In genomic region chr12:131357920-131358319, GRCh38 we compare ENCODE assay signal across 1 cellular context.
TF ChIP-seq lines count a peak whose summit lies in the region.

No MANE protein-coding gene starts in this region.

TF ChIP-seq in K562, 482 proteins besides CTCF, POLR2A, EP300 and RAD21 (continued from another document and continues in another):
- no peak for TF ChIP-seq ATF6 (CRISPR knock-in tag; IDR thresholded peaks at IDR 0.05)
- TF ChIP-seq, protein P1, sequence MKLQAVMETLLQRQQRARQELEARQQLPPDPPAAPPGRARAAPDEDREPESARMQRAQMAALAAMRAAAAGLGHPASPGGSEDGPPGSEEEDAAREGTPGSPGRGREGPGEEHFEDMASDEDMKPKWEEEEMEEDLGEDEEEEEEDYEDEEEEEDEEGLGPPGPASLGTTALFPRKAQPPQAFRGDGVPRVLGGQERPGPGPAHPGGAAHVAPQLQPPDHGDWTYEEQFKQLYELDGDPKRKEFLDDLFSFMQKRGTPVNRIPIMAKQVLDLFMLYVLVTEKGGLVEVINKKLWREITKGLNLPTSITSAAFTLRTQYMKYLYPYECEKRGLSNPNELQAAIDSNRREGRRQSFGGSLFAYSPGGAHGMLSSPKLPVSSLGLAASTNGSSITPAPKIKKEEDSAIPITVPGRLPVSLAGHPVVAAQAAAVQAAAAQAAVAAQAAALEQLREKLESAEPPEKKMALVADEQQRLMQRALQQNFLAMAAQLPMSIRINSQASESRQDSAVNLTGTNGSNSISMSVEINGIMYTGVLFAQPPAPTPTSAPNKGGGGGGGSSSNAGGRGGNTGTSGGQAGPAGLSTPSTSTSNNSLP (IDR thresholded peaks at IDR 0.05; ENCODE audit: borderline replicate concordance, low read depth, low read length) = no peak
- TF ChIP-seq ARID2 (IDR thresholded peaks at IDR 0.05) = no peak
- TF ChIP-seq NCOA6 (IDR thresholded peaks at IDR 0.05) = no peak
- TF ChIP-seq MAZ (CRISPR knock-in tag; conservative IDR thresholded peaks at IDR 0.05 in 1 of 2, IDR thresholded peaks at IDR 0.05 in 1 of 2) = no peak
- TF ChIP-seq ZNF518B (CRISPR knock-in tag; IDR thresholded peaks at IDR 0.05) = no peak
- TF ChIP-seq ZNF445 (CRISPR knock-in tag; IDR thresholded peaks at IDR 0.05; ENCODE audit: low read depth) = no peak
- no peak for TF ChIP-seq TBL1XR1 (IDR thresholded peaks at IDR 0.05; ENCODE audit: low read length in 2 of 2)
- TF ChIP-seq RAD51 (IDR thresholded peaks at IDR 0.05; ENCODE audit: borderline replicate concordance, low read depth) = no peak
- TF ChIP-seq TEAD1 (CRISPR knock-in tag; IDR thresholded peaks at IDR 0.05) = 0 out of 4 replicates have a peak, but pooled peaks of 1 of the 2 experiments have one; percentile 33
- TF ChIP-seq ZBTB40 (IDR thresholded peaks at IDR 0.05) = no peak
- no peak for TF ChIP-seq ZBTB40 (CRISPR knock-in tag; IDR thresholded peaks at IDR 0.05)
- 0 out of 2 replicates have a peak, but pooled peaks have one; percentile 57 for TF ChIP-seq ZNF766 (CRISPR knock-in tag; conservative IDR thresholded peaks at IDR 0.05)
- TF ChIP-seq SRSF9 (IDR thresholded peaks at IDR 0.05; ENCODE audit: borderline replicate concordance, low read depth, low read length) = no peak
- no peak for TF ChIP-seq ZNF707 (CRISPR knock-in tag; conservative IDR thresholded peaks at IDR 0.05)
- no peak for TF ChIP-seq ESRRA (IDR thresholded peaks at IDR 0.05; ENCODE audit: borderline replicate concordance, low read depth)
- no peak for TF ChIP-seq GTF3C2 (IDR thresholded peaks at IDR 0.05; ENCODE audit: borderline replicate concordance, extremely low read depth, insufficient read length)
- TF ChIP-seq ADNP (tag; IDR thresholded peaks at IDR 0.05) = no peak
- TF ChIP-seq, protein P2, sequence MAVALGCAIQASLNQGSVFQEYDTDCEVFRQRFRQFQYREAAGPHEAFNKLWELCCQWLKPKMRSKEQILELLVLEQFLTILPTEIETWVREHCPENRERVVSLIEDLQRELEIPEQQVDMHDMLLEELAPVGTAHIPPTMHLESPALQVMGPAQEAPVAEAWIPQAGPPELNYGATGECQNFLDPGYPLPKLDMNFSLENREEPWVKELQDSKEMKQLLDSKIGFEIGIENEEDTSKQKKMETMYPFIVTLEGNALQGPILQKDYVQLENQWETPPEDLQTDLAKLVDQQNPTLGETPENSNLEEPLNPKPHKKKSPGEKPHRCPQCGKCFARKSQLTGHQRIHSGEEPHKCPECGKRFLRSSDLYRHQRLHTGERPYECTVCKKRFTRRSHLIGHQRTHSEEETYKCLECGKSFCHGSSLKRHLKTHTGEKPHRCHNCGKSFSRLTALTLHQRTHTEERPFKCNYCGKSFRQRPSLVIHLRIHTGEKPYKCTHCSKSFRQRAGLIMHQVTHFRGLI (CRISPR knock-in tag; IDR thresholded peaks at IDR 0.05) = 0 out of 2 replicates have a peak, but pooled peaks have one; percentile 39
- no peak for TF ChIP-seq THAP12 (CRISPR knock-in tag; IDR thresholded peaks at IDR 0.05)
- no peak for TF ChIP-seq NR2C1 (IDR thresholded peaks at IDR 0.05)
- no peak; the same call in 1 of the 2 replicates for TF ChIP-seq NR2C1 (tag; IDR thresholded peaks at IDR 0.05)
- TF ChIP-seq TAF9B (IDR thresholded peaks at IDR 0.05; ENCODE audit: partially characterized antibody) = no peak
- no peak for TF ChIP-seq EWSR1 (IDR thresholded peaks at IDR 0.05; ENCODE audit: borderline replicate concordance, low read depth, partially characterized antibody)
- no peak for TF ChIP-seq RHOXF2B (CRISPR knock-in tag; conservative IDR thresholded peaks at IDR 0.05)
- no peak for TF ChIP-seq ATF2 (CRISPR knock-in tag; IDR thresholded peaks at IDR 0.05)
- no peak for TF ChIP-seq NR2F6 (CRISPR knock-in tag; IDR thresholded peaks at IDR 0.05)
